ENCODE assay signal across 24 cellular contexts in genomic region chr2:161557538-161557937, GRCh38.
DNase-seq lines count a peak whose midpoint lies in the region; ATAC-seq, FAIRE-seq and TF ChIP-seq lines count a peak whose summit lies in the region.
"Had no signal": no experiment of that assay in that cellular context is flagged by ENCODE, and none has a peak within 500 bp of the region (broad histone marks: within the 10 kb centered on the region; RNA-seq: fewer than 3 reads in every experiment).

No MANE protein-coding gene starts in this region.

- POLR2A ChIA-PET in A549 (lab: Yijun Ruan, JAX) = no interaction called here

- DNase-seq in NCI-H526 treated with DMSO at 0.1 percent for 48 hours (lab: John Stamatoyannopoulos, UW) (peak; percentile 56), NCI-H526 (lab: John Stamatoyannopoulos, UW) (no peak), A549 (ENCODE audit: low read depth in 1 of 2, low spot score in 1 of 2) (no peak), SK-N-MC (ENCODE audit: low read depth, low spot score) (no peak), NCI-H1105 (lab: John Stamatoyannopoulos, UW) (no peak), cortex of kidney (lab: John Stamatoyannopoulos, UW) (no peak)
- DNase-seq: ACHN; BE2C; C1 segment of cervical spinal cord; CD4-positive, alpha-beta memory T cell; CD4-positive, CD25-positive, alpha-beta regulatory T cell; CD8-positive, alpha-beta memory T cell; COR-L47; DMS 273 treated with DMSO at 0.1 percent for 48 hours; DMS153; DMS53; DMS79; DND-41; EL; GDM1 had no signal

- TF ChIP-seq CTCF in A549 (IDR thresholded peaks at IDR 0.05) = no peak

- no peak for TF ChIP-seq EP300 in A549 (IDR thresholded peaks at IDR 0.05)

- no peak for TF ChIP-seq POLR2A in A549 (IDR thresholded peaks at IDR 0.05; ENCODE audit: low read length)

- CTCF ChIA-PET in A549 (lab: Yijun Ruan, JAX) = no interaction called here

- FAIRE-seq in A549 (lab: Jason Lieb, UNC) = no peak
- FAIRE-seq: GM12878, GM18507 had no signal

- no peak overlapping the region for H3K9ac ChIP-seq in SK-N-MC (ENCODE audit: insufficient read length)
- H3K9ac ChIP-seq: BLaER1 had no signal

- H3K9me3 ChIP-seq in A549 (no peaks in the 10 kb centered on the region), SK-N-MC (ENCODE audit: low read depth, low read length) (no peaks in the 10 kb centered on the region)
- H3K9me3 ChIP-seq: BE2C had no signal

- no peaks in the 10 kb centered on the region for H3K4me1 ChIP-seq in A549
- H3K4me1 ChIP-seq: BE2C, BLaER1 had no signal

- 0% methylated on average over 1 of the region's 1 CpG for WGBS in A549 (ENCODE audit: missing lambda C conversion rate)

- H3K27ac ChIP-seq in A549 (no peak overlapping the region), SK-N-MC (no peak overlapping the region)
- H3K27ac ChIP-seq: 22Rv1, BLaER1 had no signal

- TF ChIP-seq RAD21 in A549 (conservative IDR thresholded peaks at IDR 0.05 in 1 of 2, IDR thresholded peaks at IDR 0.05 in 1 of 2) = no peak

- no peak overlapping the region for H3K4me3 ChIP-seq in A549
- peak overlapping the region; percentile 17; the same call in 1 of the 2 replicates for H3K4me3 ChIP-seq in SK-N-MC
- H3K4me3 ChIP-seq: BLaER1, GM12878 had no signal

- ATAC-seq in A549 = no peak
- ATAC-seq: GM12878 had no signal

- H3K36me3 ChIP-seq in SK-N-MC (ENCODE audit: insufficient read depth, low read length) = no peaks in the 10 kb centered on the region
- H3K36me3 ChIP-seq: BE2C, BLaER1 had no signal

- H3K4me2 ChIP-seq in A549 = no peak overlapping the region
- H3K4me2 ChIP-seq: BLaER1 had no signal

TF ChIP-seq in A549, 52 proteins besides CTCF, POLR2A, EP300 and RAD21:
- no peak for TF ChIP-seq ZSCAN20 (CRISPR knock-in tag; IDR thresholded peaks at IDR 0.05)
- peak; percentile 44 for TF ChIP-seq MAFK (IDR thresholded peaks at IDR 0.05; ENCODE audit: partially characterized antibody)
